8 cellular contexts compared by ENCODE assay signal in the genomic region with DNA sequence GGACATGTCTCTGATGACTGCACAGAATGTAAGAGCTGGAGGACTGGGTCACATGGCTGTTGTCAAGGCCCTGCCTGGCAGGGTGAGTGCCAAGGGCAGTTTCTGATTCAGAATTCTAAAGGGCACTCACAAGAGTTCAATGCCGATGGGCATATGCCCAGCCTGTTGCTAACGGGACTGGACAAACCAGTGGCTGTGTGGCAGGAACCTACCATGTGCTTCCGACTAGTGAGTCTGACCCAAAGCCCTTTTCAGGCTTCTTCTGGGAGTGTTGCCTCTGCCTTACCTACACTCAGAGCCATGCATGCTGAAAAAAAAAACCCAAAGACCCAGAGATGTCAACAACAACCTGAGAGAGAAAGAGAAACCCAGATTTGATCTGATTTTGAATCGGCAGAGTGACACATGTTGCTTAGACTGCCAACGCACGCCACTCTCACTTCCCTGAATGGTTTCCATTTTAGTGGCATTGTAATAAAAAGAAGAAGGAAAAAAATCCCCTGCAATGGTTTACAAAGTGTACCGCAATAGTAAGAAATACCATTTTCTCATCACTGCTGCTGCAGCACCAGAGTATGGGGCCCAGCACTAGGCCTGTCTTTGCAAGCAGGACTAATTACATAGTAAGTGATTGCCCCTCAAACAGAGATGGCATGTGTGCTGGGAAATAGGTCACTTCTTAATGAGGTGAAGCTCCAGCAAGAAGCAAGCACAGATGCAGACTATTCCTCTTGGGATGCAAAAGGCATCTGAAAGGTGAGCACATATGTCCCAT.
A peak's percentile ranks its signal among the peaks of the same experiment; 100 is the strongest.
DNase-seq lines count a peak whose midpoint lies in the region; ATAC-seq and TF ChIP-seq lines count a peak whose summit lies in the region.

No MANE protein-coding gene starts in this region.

- no peak overlapping the region for H3K4ac ChIP-seq in mesendoderm (ENCODE audit: low read depth, low read length)

- peaks cover 0 to 10% of the 10 kb centered on the region in 2 donors for H3K9me3 Mint-ChIP-seq in activated naive CD4-positive, alpha-beta T cell treated with anti-CD3 and anti-CD28 coated beads, Interleukin-2, amount 50 U/mL, for 72 hours

- no peak overlapping the region for H2AK5ac ChIP-seq in mesendoderm (ENCODE audit: low read length)

- H3K4me2 ChIP-seq in mesendoderm (ENCODE audit: low read length): no peak overlapping the region

- DNase-seq in GM10248 (ENCODE audit: extremely low spot score): peak; percentile 78
- DNase-seq in activated naive CD4-positive, alpha-beta T cell treated with anti-CD3 and anti-CD28 coated beads, Interleukin-2, amount 50 U/mL, for 72 hours (ENCODE audit: low spot score in 2 of 2): peak; percentile 62 to 63
- peak; percentile 31 for DNase-seq in stimulated activated naive CD8-positive, alpha-beta T cell treated with anti-CD3 and anti-CD28 coated beads, Interleukin-15, Interleukin-2, amounts not matched to agents 100 U/mL and 50 U/mL, for 24 hours
- DNase-seq in mesendoderm: no peak
- DNase-seq in NCI-H2107 treated with DMSO at 0.1 percent for 48 hours (lab: John Stamatoyannopoulos, UW; ENCODE audit: unreplicated experiment): no peak
- DNase-seq in A673 (ENCODE audit: low spot score): no peak

- intact Hi-C loops in A673 (cut with micrococcal nuclease; ENCODE audit: unreplicated experiment): no loop called here

- peak overlapping the region; percentile 79 to 82 for H3K27ac Mint-ChIP-seq in activated naive CD4-positive, alpha-beta T cell treated with anti-CD3 and anti-CD28 coated beads, Interleukin-2, amount 50 U/mL, for 72 hours

- no peaks in the 10 kb centered on the region for H3K27me3 ChIP-seq in mesendoderm (ENCODE audit: insufficient read depth, low read length, poor library complexity)
- H3K27me3 ChIP-seq in A673 (replicated peaks; ENCODE audit: insufficient read depth, low read depth, low read length, poor library complexity): no peaks in the 10 kb centered on the region

- WGBS in mesendoderm (ENCODE audit: extremely low coverage, insufficient coverage, low lambda C conversion rate): no CpG with 5 or more reads among the region's 7 CpGs

- H4K5ac ChIP-seq in mesendoderm (ENCODE audit: low read length): no peak overlapping the region

- no peak overlapping the region for H3K9ac ChIP-seq in mesendoderm (ENCODE audit: low read length)

- no peak overlapping the region for H4K8ac ChIP-seq in mesendoderm (ENCODE audit: low read depth, low read length)

- H3K4me1 ChIP-seq in mesendoderm (ENCODE audit: control insufficient read depth, low read depth, low read length) (no peaks in the 10 kb centered on the region), A673 (ENCODE audit: insufficient read depth, low read length, poor library complexity, severe bottlenecking) (no peaks in the 10 kb centered on the region)

- ATAC-seq in GM21360 (IDR thresholded peaks at IDR 0.05; ENCODE audit: unreplicated experiment): peak; percentile 67
- ATAC-seq in HG03520 (IDR thresholded peaks at IDR 0.05; ENCODE audit: unreplicated experiment): peak; percentile 73
- peak; percentile 78 to 89 for ATAC-seq in activated naive CD4-positive, alpha-beta T cell treated with anti-CD3 and anti-CD28 coated beads, Interleukin-2, amount 50 U/mL, for 72 hours
- peak; percentile 75 for ATAC-seq in stimulated activated naive CD8-positive, alpha-beta T cell treated with anti-CD3 and anti-CD28 coated beads, Interleukin-15, Interleukin-2, amounts not matched to agents 100 U/mL and 50 U/mL, for 24 hours

- H2BK5ac ChIP-seq in mesendoderm (ENCODE audit: low read length): no peak overlapping the region

- H3K23ac ChIP-seq in mesendoderm (ENCODE audit: low read length): no peak overlapping the region

- H3K36me3 ChIP-seq in mesendoderm (ENCODE audit: control insufficient read depth, insufficient read depth, low read length): no peaks in the 10 kb centered on the region
- H3K36me3 ChIP-seq in A673 (ENCODE audit: insufficient read depth, low read length, poor library complexity, severe bottlenecking): no peaks in the 10 kb centered on the region

- peaks cover 0 to 19% of the 10 kb centered on the region in 2 donors for H3K36me3 Mint-ChIP-seq in activated naive CD4-positive, alpha-beta T cell treated with anti-CD3 and anti-CD28 coated beads, Interleukin-2, amount 50 U/mL, for 72 hours

- H2BK120ac ChIP-seq in mesendoderm (ENCODE audit: low read depth, low read length): no peak overlapping the region

- TF ChIP-seq CTCF in GM10248 (IDR thresholded peaks at IDR 0.05; ENCODE audit: control extremely low read depth, extremely low read depth, low read depth, missing control alignments) (no peak), A673 (conservative IDR thresholded peaks at IDR 0.05; ENCODE audit: low read depth, low read length) (no peak)

- no peaks in the 10 kb centered on the region for H3K79me2 ChIP-seq in mesendoderm (ENCODE audit: control insufficient read depth, insufficient read depth, low read length)

- no TSS peak for BruUV-seq in A673 (replicated peaks; lab: Mats Ljungman, UMichigan)

- H3K9me3 ChIP-seq in A673 (ENCODE audit: low read depth, low read length, poor library complexity, severe bottlenecking): no peaks in the 10 kb centered on the region

- CTCF ChIA-PET in GM10248 (lab: Yijun Ruan, JAX) (interaction anchor here (0.8 to 1.9 kb wide), 3 partner anchors 8 to 99 kb away, joined by 3 to 4 read pairs (median 3); no protein-coding TSS in a partner anchor), A673 (lab: Charles Lee) (no interaction called here)

- H3K27ac ChIP-seq in mesendoderm (ENCODE audit: low read depth, low read length) (no peak overlapping the region), A673 (ENCODE audit: low read depth, low read length, poor library complexity, severe bottlenecking) (no peak overlapping the region)

- POLR2A ChIA-PET in GM10248 (lab: Yijun Ruan, JAX) (no interaction called here), A673 (lab: Charles Lee; ENCODE audit: low non-redundant PET) (no interaction called here)

- no peak overlapping the region for H2BK15ac ChIP-seq in mesendoderm (replicated peaks; ENCODE audit: low read depth)

- H3K18ac ChIP-seq in mesendoderm (ENCODE audit: low read length): no peak overlapping the region

- H3K56ac ChIP-seq in mesendoderm (ENCODE audit: low read length): no peak overlapping the region

- H3K4me3 ChIP-seq in mesendoderm (ENCODE audit: low read length): no peak overlapping the region
- no peak overlapping the region for H3K4me3 ChIP-seq in A673 (ENCODE audit: low read depth, low read length, poor library complexity, severe bottlenecking)

- no peaks in the 10 kb centered on the region for H3K79me1 ChIP-seq in mesendoderm (ENCODE audit: low read length)

Comparison
In these comparisons a context has a peak if more than half of its experiments do, and no peak if none do; other contexts are left out.
1. DNase-seq: peak in GM10248 (single experiment), activated naive CD4-positive, alpha-beta T cell treated with anti-CD3 and anti-CD28 coated beads, Interleukin-2, amount 50 U/mL, for 72 hours (2 of 2) and stimulated activated naive CD8-positive, alpha-beta T cell treated with anti-CD3 and anti-CD28 coated beads, Interleukin-15, Interleukin-2, amounts not matched to agents 100 U/mL and 50 U/mL, for 24 hours (single experiment); none in mesendoderm (single experiment), NCI-H2107 treated with DMSO at 0.1 percent for 48 hours (single experiment) and A673 (single experiment).
2. Peak in every context shown above with its lines, with median percentiles within 50 percentile points of each other: ATAC-seq.